1 cellular context compared by ENCODE assay signal in the genomic region with DNA sequence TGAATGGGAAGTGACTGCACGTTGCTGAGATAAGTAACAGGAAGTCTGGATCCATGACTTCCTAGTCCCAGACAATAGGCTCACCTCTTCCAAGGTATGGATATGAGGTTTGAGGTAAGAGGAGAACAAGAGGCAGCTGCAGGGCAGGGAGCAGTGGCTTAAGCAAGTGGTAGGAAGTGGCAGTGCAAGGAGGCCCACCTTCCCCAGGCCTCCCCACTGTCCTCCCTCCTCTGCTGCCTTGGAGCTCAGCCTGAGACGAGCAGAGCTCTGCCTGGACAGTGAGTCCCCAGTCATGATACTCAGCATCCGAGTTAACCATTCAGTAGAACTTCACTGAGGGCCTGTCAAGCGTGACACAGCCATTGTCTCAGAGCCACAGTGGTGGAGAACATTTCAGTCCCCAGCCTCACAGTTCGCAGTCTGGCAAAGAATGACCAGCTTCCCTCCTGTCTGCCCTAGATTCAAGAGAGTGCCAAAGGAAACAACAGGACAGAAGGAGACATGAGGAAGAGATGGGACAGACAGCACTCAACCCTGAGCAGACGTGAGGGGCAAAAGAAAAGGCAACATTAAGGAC.
TF ChIP-seq lines count a peak whose summit lies in the region.

No MANE protein-coding gene starts in this region.

TF ChIP-seq in HepG2, 621 proteins besides CTCF, POLR2A, EP300 and RAD21:
- TF ChIP-seq SP140L (CRISPR knock-in tag; IDR thresholded peaks at IDR 0.05; ENCODE audit: borderline replicate concordance) (no peak), ZNF136 (CRISPR knock-in tag; IDR thresholded peaks at IDR 0.05; ENCODE audit: low read depth) (no peak), KMT2B (CRISPR knock-in tag; IDR thresholded peaks at IDR 0.05) (no peak), RNF2 (conservative IDR thresholded peaks at IDR 0.05; ENCODE audit: low read depth) (no peak)
